Comparison of ENCODE assay signal across 9 cellular contexts in the genomic region with DNA sequence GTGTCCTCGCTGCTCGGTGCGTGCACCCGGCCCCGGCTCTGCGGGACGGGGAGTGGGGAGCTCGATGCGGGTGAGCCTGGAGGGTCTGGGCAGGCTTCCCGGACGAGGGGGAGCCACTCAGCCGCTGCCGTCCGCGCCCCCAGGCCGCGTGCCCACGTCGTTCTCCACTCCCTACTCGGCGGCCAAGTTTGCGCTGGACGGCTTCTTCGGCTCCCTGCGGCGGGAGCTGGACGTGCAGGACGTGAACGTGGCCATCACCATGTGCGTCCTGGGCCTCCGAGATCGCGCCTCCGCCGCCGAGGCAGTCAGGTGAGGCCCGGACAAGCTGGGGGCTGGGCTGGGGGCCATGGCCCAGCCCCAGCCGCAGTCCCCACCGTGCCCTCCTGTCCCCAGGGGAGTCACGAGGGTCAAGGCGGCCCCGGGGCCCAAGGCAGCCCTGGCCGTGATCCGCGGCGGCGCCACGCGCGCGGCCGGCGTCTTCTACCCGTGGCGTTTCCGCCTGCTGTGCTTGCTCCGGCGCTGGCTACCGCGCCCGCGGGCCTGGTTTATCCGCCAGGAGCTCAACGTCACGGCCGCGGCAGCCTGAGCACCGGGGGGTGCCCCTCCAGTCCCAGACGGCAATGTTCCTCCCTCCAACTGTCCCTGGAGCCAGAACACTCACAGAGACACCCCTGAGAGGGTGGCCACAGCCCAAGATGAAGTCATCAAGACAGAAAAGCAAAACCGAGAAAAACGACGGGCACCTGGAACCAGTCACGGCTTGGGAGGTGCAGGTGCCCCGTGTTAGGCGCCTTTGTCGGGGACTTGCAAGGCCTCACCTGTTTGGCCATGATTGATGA. TPM values are rescaled to one million over a fixed set of nuclear protein-coding genes. Genes with fewer than 3 reads are reported as not detected.
DNase-seq lines count a peak whose midpoint lies in the region; FAIRE-seq and TF ChIP-seq lines count a peak whose summit lies in the region.
"Had no signal": no experiment of that assay in that cellular context is flagged by ENCODE, and none has a peak within 500 bp of the region (broad histone marks: within the 10 kb centered on the region; RNA-seq: fewer than 3 reads in every experiment).

No MANE protein-coding gene starts in this region.

- no peaks in the 10 kb centered on the region for H3K9me3 Mint-ChIP-seq in T-helper 2 cell treated with Interferon-gamma antibody and Interleukin-4, amounts not matched to agents 5 μg/mL and 100 μg/mL, for 36 hours
- H3K9me3 Mint-ChIP-seq in activated naive CD8-positive, alpha-beta T cell treated with anti-CD3 and anti-CD28 coated beads for 36 hours: no peaks in the 10 kb centered on the region

- DNase-seq in T-helper 2 cell treated with Interferon-gamma antibody and Interleukin-4, amounts not matched to agents 5 μg/mL and 100 μg/mL, for 36 hours (ENCODE audit: low spot score): no peak
- DNase-seq in T-helper 2 cell (no peak), keratinocyte (ENCODE audit: low read depth, low spot score) (no peak), NCI-H2081 (lab: John Stamatoyannopoulos, UW) (no peak), GM10248 (ENCODE audit: extremely low spot score) (no peak), GOT3 (lab: John Stamatoyannopoulos, UW) (no peak)
- no peak for DNase-seq in activated naive CD8-positive, alpha-beta T cell treated with anti-CD3 and anti-CD28 coated beads for 36 hours

- no peaks in the 10 kb centered on the region for H3K27me3 Mint-ChIP-seq in T-helper 2 cell treated with Interferon-gamma antibody and Interleukin-4, amounts not matched to agents 5 μg/mL and 100 μg/mL, for 36 hours (ENCODE audit: low read depth)
- H3K27me3 Mint-ChIP-seq in activated naive CD8-positive, alpha-beta T cell treated with anti-CD3 and anti-CD28 coated beads for 36 hours: peaks cover 15% of the 10 kb centered on the region

- H3K79me2 ChIP-seq in keratinocyte (ENCODE audit: control insufficient read depth, insufficient read depth, low read length): peaks cover 25% of the 10 kb centered on the region

- H3K27ac ChIP-seq in keratinocyte (ENCODE audit: control insufficient read depth, insufficient read depth, low read length) (peak overlapping the region; percentile 26), subcutaneous abdominal adipose tissue (ENCODE audit: low read depth, low read length) (no peak overlapping the region)

- peak overlapping the region; percentile 81 for H2AFZ ChIP-seq in keratinocyte (ENCODE audit: control insufficient read depth, low read length)

- no peaks in the 10 kb centered on the region for H3K27me3 ChIP-seq in keratinocyte (ENCODE audit: control insufficient read depth, extremely low read depth, insufficient read depth, low read length)
- H3K27me3 ChIP-seq in subcutaneous abdominal adipose tissue (ENCODE audit: control insufficient read depth in 5 of 5, insufficient read depth in 4 of 5, low read length in 5 of 5): no peaks in the 10 kb centered on the region

- H3K4me1 ChIP-seq in keratinocyte (ENCODE audit: control insufficient read depth, extremely low read depth, insufficient read depth, low read length): peaks cover 10% of the 10 kb centered on the region
- peaks cover 0 to 43% (median 37%) of the 10 kb centered on the region in 5 donors for H3K4me1 ChIP-seq in subcutaneous abdominal adipose tissue (ENCODE audit: control insufficient read depth in 5 of 5, insufficient read depth in 5 of 5, low read length in 5 of 5)

- CTCF ChIA-PET in GM10248 (lab: Yijun Ruan, JAX): interaction anchor here (0.6 to 6.0 kb wide), 22 partner anchors 10 to 288 kb away, joined by 3 to 79 read pairs (median 6); partner anchors contain the start of genes CATSPERD, LONP1, SAFB and SAFB2

- dilution Hi-C loops in keratinocyte (cut with MboI; ENCODE audit: extremely low pct_ligation_motif_present, low sequenced_read_pairs): no loop called here

- H4K20me1 ChIP-seq in keratinocyte (ENCODE audit: control insufficient read depth, extremely low read depth, insufficient read depth, low read length): peaks cover 18% of the 10 kb centered on the region

- POLR2A ChIA-PET in GM10248 (lab: Yijun Ruan, JAX): interaction anchor here (0.6 to 1.5 kb wide), 5 partner anchors 26 to 837 kb away, joined by 3 to 8 read pairs (median 6); partner anchors contain the start of genes CATSPERD and LONP1

- peak overlapping the region; percentile 60 for H3K4me2 ChIP-seq in keratinocyte (ENCODE audit: control insufficient read depth, extremely low read depth, insufficient read depth, low read depth, low read length)

- H3K4me1 Mint-ChIP-seq in T-helper 2 cell treated with Interferon-gamma antibody and Interleukin-4, amounts not matched to agents 5 μg/mL and 100 μg/mL, for 36 hours (ENCODE audit: low read depth): peaks cover 13% of the 10 kb centered on the region
- H3K4me1 Mint-ChIP-seq in activated naive CD8-positive, alpha-beta T cell treated with anti-CD3 and anti-CD28 coated beads for 36 hours: peaks cover 19% of the 10 kb centered on the region

- H3K9me1 ChIP-seq in keratinocyte (ENCODE audit: control insufficient read depth, extremely low read depth, insufficient read depth, low read length): no peaks in the 10 kb centered on the region

- peak overlapping the region; percentile 34 to 69 (median 52) for H3K4me3 ChIP-seq in keratinocyte (ENCODE audit: control insufficient read depth in 2 of 3, extremely low read depth in 1 of 3, insufficient read depth in 2 of 3, low read depth in 1 of 3, low read length in 3 of 3)
- H3K4me3 ChIP-seq in subcutaneous abdominal adipose tissue (ENCODE audit: low read depth in 1 of 5, low read length in 5 of 5): peak overlapping the region in 4 of 5 donors; percentile 36 to 73 (median 58)

- H3K36me3 Mint-ChIP-seq in T-helper 2 cell treated with Interferon-gamma antibody and Interleukin-4, amounts not matched to agents 5 μg/mL and 100 μg/mL, for 36 hours (ENCODE audit: low read depth): peaks cover 17% of the 10 kb centered on the region
- peaks cover 26% of the 10 kb centered on the region for H3K36me3 Mint-ChIP-seq in activated naive CD8-positive, alpha-beta T cell treated with anti-CD3 and anti-CD28 coated beads for 36 hours

- H3K9ac ChIP-seq in keratinocyte (ENCODE audit: control insufficient read depth, extremely low read depth, insufficient read depth, low read length) (peak overlapping the region; percentile 47), subcutaneous abdominal adipose tissue (ENCODE audit: low read length in 5 of 5) (peak overlapping the region in 1 of 5 donors; percentile 47)

- no peak for TF ChIP-seq CTCF in keratinocyte (optimal IDR thresholded peaks at IDR 0.05 in 1 of 3, IDR thresholded peaks at IDR 0.05 in 1 of 3, conservative IDR thresholded peaks at IDR 0.05 in 1 of 3; ENCODE audit: extremely low read depth in 1 of 3, insufficient read depth in 2 of 3, low read length in 3 of 3)
- TF ChIP-seq CTCF in GM10248 (IDR thresholded peaks at IDR 0.05; ENCODE audit: control extremely low read depth, extremely low read depth, low read depth, missing control alignments): no peak

- peaks cover 7 to 13% of the 10 kb centered on the region in 2 experiments for H3K36me3 ChIP-seq in keratinocyte (ENCODE audit: control insufficient read depth in 2 of 2, extremely low read depth in 1 of 2, insufficient read depth in 2 of 2, low read length in 2 of 2)
- H3K36me3 ChIP-seq in subcutaneous abdominal adipose tissue (ENCODE audit: control insufficient read depth in 5 of 5, insufficient read depth in 5 of 5, low read length in 5 of 5): peaks cover 0 to 10% (median 8%) of the 10 kb centered on the region in 5 donors

- FAIRE-seq in keratinocyte (lab: Jason Lieb, UNC): no peak

- peak overlapping the region; percentile 56 for H3K4me3 Mint-ChIP-seq in T-helper 2 cell treated with Interferon-gamma antibody and Interleukin-4, amounts not matched to agents 5 μg/mL and 100 μg/mL, for 36 hours
- H3K4me3 Mint-ChIP-seq in activated naive CD8-positive, alpha-beta T cell treated with anti-CD3 and anti-CD28 coated beads for 36 hours: peak overlapping the region; percentile 25

- no peak overlapping the region for H3K27ac Mint-ChIP-seq in T-helper 2 cell treated with Interferon-gamma antibody and Interleukin-4, amounts not matched to agents 5 μg/mL and 100 μg/mL, for 36 hours
- no peak overlapping the region for H3K27ac Mint-ChIP-seq in activated naive CD8-positive, alpha-beta T cell treated with anti-CD3 and anti-CD28 coated beads for 36 hours

- no peaks in the 10 kb centered on the region for H3K9me3 ChIP-seq in keratinocyte (ENCODE audit: control insufficient read depth, low read depth, low read length)
- H3K9me3 ChIP-seq in subcutaneous abdominal adipose tissue (ENCODE audit: control insufficient read depth in 5 of 5, low read length in 5 of 5): no peaks in the 10 kb centered on the region

RNA-seq across cellular contexts. Expression of gene RPL36, which starts 2.5 kb away (rescaled TPM):
- total RNA-seq in activated naive CD8-positive, alpha-beta T cell treated with anti-CD3 and anti-CD28 coated beads for 36 hours: 1,000 to 10,000 TPM; 1,649 to 1,711 TPM
- 562 to 1,236 TPM (median 636 TPM) in 3 replicates for polyA plus RNA-seq in keratinocyte
- 761 TPM for polyA plus RNA-seq in keratinocyte (2011; ENCODE audit: low read depth)
- 338 and 825 TPM in 2 replicates for polyA plus RNA-seq in keratinocyte (2011; cell fraction: cytosol; rRNA removed)
- 144 and 172 TPM in 2 replicates for polyA plus RNA-seq in keratinocyte (2011; cell fraction: nucleus; rRNA removed)
- 1,437 and 2,095 TPM in 2 replicates for polyA plus RNA-seq in keratinocyte (2012; ENCODE audit: low replicate concordance)
- 153 to 368 TPM (median 187 TPM) in 3 replicates for polyA minus RNA-seq in keratinocyte
- 1,666 TPM for polyA minus RNA-seq in keratinocyte (2011; cell fraction: cytosol; rRNA and poly(A)+ RNA removed)
- polyA minus RNA-seq in keratinocyte (2011; cell fraction: nucleus; rRNA and poly(A)+ RNA removed): 92.1 and 143 TPM in 2 replicates

RNA-seq across cellular contexts. Expression of gene HSD11B1L, which starts 6.8 kb away (rescaled TPM):
- total RNA-seq in activated naive CD8-positive, alpha-beta T cell treated with anti-CD3 and anti-CD28 coated beads for 36 hours: 1 to 10 TPM; 1.5 to 3.2 TPM
- polyA plus RNA-seq in keratinocyte: 3.3 to 9.1 TPM (median 3.7 TPM) in 3 replicates
- 3.6 TPM for polyA plus RNA-seq in keratinocyte (2011; ENCODE audit: low read depth)
- polyA plus RNA-seq in keratinocyte (2011; cell fraction: cytosol; rRNA removed): 2.7 and 7.9 TPM in 2 replicates
- polyA plus RNA-seq in keratinocyte (2011; cell fraction: nucleus; rRNA removed): 3.9 and 6.8 TPM in 2 replicates
- 5.1 and 9.5 TPM in 2 replicates for polyA plus RNA-seq in keratinocyte (2012; ENCODE audit: low replicate concordance)
- 1.5 to 3.4 TPM (median 2.2 TPM) in 3 replicates for polyA minus RNA-seq in keratinocyte
- 5.6 TPM for polyA minus RNA-seq in keratinocyte (2011; cell fraction: cytosol; rRNA and poly(A)+ RNA removed)
- polyA minus RNA-seq in keratinocyte (2011; cell fraction: nucleus; rRNA and poly(A)+ RNA removed): 2.9 and 4.3 TPM in 2 replicates

RNA-seq across cellular contexts. Expression of gene MICOS13, which starts 7.3 kb away (rescaled TPM):
- total RNA-seq in activated naive CD8-positive, alpha-beta T cell treated with anti-CD3 and anti-CD28 coated beads for 36 hours: 10 to 100 TPM; 44.6 to 53.5 TPM
- polyA plus RNA-seq in keratinocyte: 28.5 to 80.5 TPM (median 35.2 TPM) in 3 replicates
- 12.1 TPM for polyA plus RNA-seq in keratinocyte (2011; ENCODE audit: low read depth)
- 23.6 and 53.9 TPM in 2 replicates for polyA plus RNA-seq in keratinocyte (2011; cell fraction: cytosol; rRNA removed)
- polyA plus RNA-seq in keratinocyte (2011; cell fraction: nucleus; rRNA removed): 19.1 and 20.6 TPM in 2 replicates
- polyA plus RNA-seq in keratinocyte (2012; ENCODE audit: low replicate concordance): 53.1 and 77.8 TPM in 2 replicates
- polyA minus RNA-seq in keratinocyte: 10.2 to 30.7 TPM (median 16.9 TPM) in 3 replicates
- 55.1 TPM for polyA minus RNA-seq in keratinocyte (2011; cell fraction: cytosol; rRNA and poly(A)+ RNA removed)
- 7.0 and 8.1 TPM in 2 replicates for polyA minus RNA-seq in keratinocyte (2011; cell fraction: nucleus; rRNA and poly(A)+ RNA removed)

RNA-seq across cellular contexts. Expression of gene LONP1, which starts 32.4 kb away (rescaled TPM):
- 100 to 1,000 TPM; 277 to 287 TPM for total RNA-seq in activated naive CD8-positive, alpha-beta T cell treated with anti-CD3 and anti-CD28 coated beads for 36 hours
- 24.2 to 29.6 TPM (median 27.7 TPM) in 3 replicates for polyA plus RNA-seq in keratinocyte
- polyA plus RNA-seq in keratinocyte (2011; ENCODE audit: low read depth): 49.6 TPM
- polyA plus RNA-seq in keratinocyte (2011; cell fraction: cytosol; rRNA removed): 12.0 and 29.3 TPM in 2 replicates
- 38.1 and 47.6 TPM in 2 replicates for polyA plus RNA-seq in keratinocyte (2011; cell fraction: nucleus; rRNA removed)
- polyA plus RNA-seq in keratinocyte (2012; ENCODE audit: low replicate concordance): 37.6 and 46.6 TPM in 2 replicates
- polyA minus RNA-seq in keratinocyte: 24.5 to 51.4 TPM (median 32.5 TPM) in 3 replicates
- polyA minus RNA-seq in keratinocyte (2011; cell fraction: cytosol; rRNA and poly(A)+ RNA removed): 44.3 TPM
- 33.6 and 35.7 TPM in 2 replicates for polyA minus RNA-seq in keratinocyte (2011; cell fraction: nucleus; rRNA and poly(A)+ RNA removed)

RNA-seq across cellular contexts. Expression of gene CATSPERD, which starts 32.9 kb away (rescaled TPM):
- total RNA-seq in activated naive CD8-positive, alpha-beta T cell treated with anti-CD3 and anti-CD28 coated beads for 36 hours: not detected
- not detected in 3 replicates for polyA plus RNA-seq in keratinocyte
- not detected for polyA plus RNA-seq in keratinocyte (2011; ENCODE audit: low read depth)
- polyA plus RNA-seq in keratinocyte (2011; cell fraction: cytosol; rRNA removed): not detected in 2 replicates
- not detected in 2 replicates for polyA plus RNA-seq in keratinocyte (2011; cell fraction: nucleus; rRNA removed)
- polyA plus RNA-seq in keratinocyte (2012; ENCODE audit: low replicate concordance): not detected in 2 replicates
- 0.06 TPM in 1 of 3 replicates, not detected in the others for polyA minus RNA-seq in keratinocyte
- polyA minus RNA-seq in keratinocyte (2011; cell fraction: cytosol; rRNA and poly(A)+ RNA removed): not detected
- not detected in 2 replicates for polyA minus RNA-seq in keratinocyte (2011; cell fraction: nucleus; rRNA and poly(A)+ RNA removed)
- total RNA-seq: T-helper 2 cell treated with Interferon-gamma antibody and Interleukin-4, amounts not matched to agents 100 ng/mL and 5 ng/mL, for 36 hours had no signal
